13 cellular contexts compared by ENCODE assay signal in genomic region chr1:207397525-207397926, GRCh38. TPM values are rescaled to one million over a fixed set of nuclear protein-coding genes. Genes with fewer than 3 reads are reported as not detected.
DNase-seq lines count a peak whose midpoint lies in the region; ATAC-seq, FAIRE-seq and TF ChIP-seq lines count a peak whose summit lies in the region.
"Had no signal": no experiment of that assay in that cellular context is flagged by ENCODE, and none has a peak within 500 bp of the region (broad histone marks: within the 10 kb centered on the region; RNA-seq: fewer than 3 reads in every experiment).

No MANE protein-coding gene starts in this region.

- WGBS in IMR-90 (ENCODE audit: extremely low coverage in 2 of 2, insufficient read length in 1 of 2), 2 experiments = no CpG with 5 or more reads among the region's 2 CpGs
- WGBS in gastroesophageal sphincter (ENCODE audit: low coverage in 1 of 2), 2 donors = 40% methylated on average over 1 of the region's 2 CpGs; no CpG with 5 or more reads in 1 of the 2 donors

- FAIRE-seq in keratinocyte (lab: Jason Lieb, UNC) = peak; percentile 29
- FAIRE-seq: G401.6 had no signal

- TF ChIP-seq EP300 in gastroesophageal sphincter (IDR thresholded peaks at IDR 0.05) = no peak

- DNase-seq in ACHN = peak; percentile 16
- DNase-seq in IMR-90 = no peak
- peak; percentile 3 for DNase-seq in astrocyte of the hippocampus (ENCODE audit: low read depth, low spot score)
- DNase-seq in keratinocyte (ENCODE audit: low read depth, low spot score) = no peak
- no peak for DNase-seq in NCI-H69 (lab: John Stamatoyannopoulos, UW)
- DNase-seq in KG1 (lab: John Stamatoyannopoulos, UW) = no peak
- DNase-seq in NCI-H1105 (lab: John Stamatoyannopoulos, UW) = no peak
- DNase-seq: NCI-H1417 treated with DMSO at 0.1 percent for 48 hours had no signal

- TF ChIP-seq POLR2A in IMR-90 (IDR thresholded peaks at IDR 0.05; ENCODE audit: low read depth, low read length) = no peak
- TF ChIP-seq POLR2A in gastroesophageal sphincter (IDR thresholded peaks at IDR 0.05) = no peak

- no peaks in the 10 kb centered on the region for H3K79me2 ChIP-seq in keratinocyte (ENCODE audit: control insufficient read depth, insufficient read depth, low read length)

- no peak overlapping the region for H3K56ac ChIP-seq in IMR-90 (ENCODE audit: extremely low read depth, insufficient read depth, low read length)

- H3K14ac ChIP-seq in IMR-90 (replicated peaks; ENCODE audit: low read depth, low read length) = 0 out of 2 replicates have a peak overlapping the region, but pooled peaks have one; percentile 0

- no peak overlapping the region for H4K5ac ChIP-seq in IMR-90 (ENCODE audit: low read depth, low read length)

- TF ChIP-seq CTCF in IMR-90 (conservative IDR thresholded peaks at IDR 0.05; ENCODE audit: low read depth, low read length) (no peak), keratinocyte (optimal IDR thresholded peaks at IDR 0.05 in 1 of 3, IDR thresholded peaks at IDR 0.05 in 1 of 3, conservative IDR thresholded peaks at IDR 0.05 in 1 of 3; ENCODE audit: extremely low read depth in 1 of 3, insufficient read depth in 2 of 3, low read length in 3 of 3) (peak in 2 of 3 experiments; percentile 16 to 47), gastroesophageal sphincter (IDR thresholded peaks at IDR 0.05) (no peak)

- H3K36me3 ChIP-seq in IMR-90 (ENCODE audit: control insufficient read depth, insufficient read depth, low read length) (no peaks in the 10 kb centered on the region), keratinocyte (ENCODE audit: control insufficient read depth in 2 of 2, extremely low read depth in 1 of 2, insufficient read depth in 2 of 2, low read length in 2 of 2) (no peaks in the 10 kb centered on the region), gastroesophageal sphincter (no peaks in the 10 kb centered on the region)

- no peak overlapping the region; the same call in 2 of the 3 replicates for H2BK15ac ChIP-seq in IMR-90 (ENCODE audit: low read depth, low read length)

- H2AK5ac ChIP-seq in IMR-90 (ENCODE audit: low read depth, low read length) = no peak overlapping the region; the same call in 1 of the 2 replicates

- no peak overlapping the region for H4K91ac ChIP-seq in IMR-90 (ENCODE audit: insufficient read depth, low read depth, low read length)

- no peak for TF ChIP-seq RAD21 in IMR-90 (IDR thresholded peaks at IDR 0.05; ENCODE audit: low read length)

- no peak overlapping the region for H2AK9ac ChIP-seq in IMR-90 (replicated peaks; ENCODE audit: low read depth, low read length, poor library complexity)

- no peak overlapping the region for H4K8ac ChIP-seq in IMR-90 (ENCODE audit: low read depth in 2 of 2, low read length in 2 of 2)

- peak overlapping the region; percentile 11; the same call in 1 of the 2 replicates for H2BK20ac ChIP-seq in IMR-90 (ENCODE audit: low read depth, low read length)

- no TSS peak for BruUV-seq in IMR-90 (replicated peaks; lab: Mats Ljungman, UMichigan)

- peaks cover 2% of the 10 kb centered on the region; the same call in 1 of the 2 replicates for H3K4me1 ChIP-seq in IMR-90 (ENCODE audit: control insufficient read depth, insufficient read depth, low read length)
- peaks cover 16% of the 10 kb centered on the region for H3K4me1 ChIP-seq in keratinocyte (ENCODE audit: control insufficient read depth, extremely low read depth, insufficient read depth, low read length)
- no peaks in the 10 kb centered on the region for H3K4me1 ChIP-seq in gastroesophageal sphincter

- in situ Hi-C loops in ACHN (cut with HindIII; ENCODE audit: low pct_ligation_motif_present, low pct_unique_long_range_greater_than_20kb, low sequenced_read_pairs) = no loop called here
- in situ Hi-C loops in IMR-90 (cut with MboI; ENCODE audit: low sequenced_read_pairs) = no loop called here

- H3K4me3 ChIP-seq in IMR-90 (ENCODE audit: insufficient read depth, low read depth, low read length) (no peak overlapping the region), keratinocyte (ENCODE audit: control insufficient read depth in 2 of 3, extremely low read depth in 1 of 3, insufficient read depth in 2 of 3, low read depth in 1 of 3, low read length in 3 of 3) (no peak overlapping the region), gastroesophageal sphincter (no peak overlapping the region)

- dilution Hi-C loops in IMR-90 (cut with HindIII; ENCODE audit: low sequenced_read_pairs, unreplicated experiment) (no loop called here), keratinocyte (cut with MboI; ENCODE audit: extremely low pct_ligation_motif_present, low sequenced_read_pairs) (no loop called here)

- H2BK120ac ChIP-seq in IMR-90 (ENCODE audit: low read depth, low read length) = no peak overlapping the region

- H2AFZ ChIP-seq in IMR-90 (replicated peaks; ENCODE audit: low read length, poor library complexity) (peak overlapping the region; percentile 53), keratinocyte (ENCODE audit: control insufficient read depth, low read length) (no peak overlapping the region)

- peak overlapping the region; percentile 17 for H2BK5ac ChIP-seq in IMR-90 (ENCODE audit: low read depth, low read length, poor library complexity, severe bottlenecking)

- H3K9ac ChIP-seq in IMR-90 (ENCODE audit: low read depth, low read length) (no peak overlapping the region), keratinocyte (ENCODE audit: control insufficient read depth, extremely low read depth, insufficient read depth, low read length) (no peak overlapping the region)

- H3K4me2 ChIP-seq in IMR-90 (ENCODE audit: low read depth, low read length) (no peak overlapping the region), keratinocyte (ENCODE audit: control insufficient read depth, extremely low read depth, insufficient read depth, low read depth, low read length) (no peak overlapping the region)

- no peak overlapping the region for H3K27ac ChIP-seq in IMR-90 (ENCODE audit: insufficient read depth, low read length)
- no peak overlapping the region for H3K27ac ChIP-seq in keratinocyte (ENCODE audit: control insufficient read depth, insufficient read depth, low read length)
- H3K27ac ChIP-seq in gastroesophageal sphincter = no peak overlapping the region

- H3K27me3 ChIP-seq in IMR-90 (ENCODE audit: control insufficient read depth, insufficient read depth, low read length) = no peaks in the 10 kb centered on the region
- no peaks in the 10 kb centered on the region for H3K27me3 ChIP-seq in keratinocyte (ENCODE audit: control insufficient read depth, extremely low read depth, insufficient read depth, low read length)
- H3K27me3 ChIP-seq in gastroesophageal sphincter = no peaks in the 10 kb centered on the region

- intact Hi-C loops in IMR-90 (cut with micrococcal nuclease) = no loop called here

- POLR2A ChIA-PET in IMR-90 (lab: Charles Lee; ENCODE audit: unreplicated experiment) = interaction anchor here (0.6 kb wide), 1 partner anchor 430 kb away, joined by 4 read pairs; no protein-coding TSS in a partner anchor

- CTCF ChIA-PET in IMR-90 (lab: Yijun Ruan, JAX) = no interaction called here

- no peak overlapping the region for H3K18ac ChIP-seq in IMR-90 (ENCODE audit: low read depth, low read length)

- peak; percentile 38; the same call in 1 of the 2 replicates for ATAC-seq in IMR-90 (ENCODE audit: low read depth)
- no peak for ATAC-seq in gastroesophageal sphincter

- no peaks in the 10 kb centered on the region for H4K20me1 ChIP-seq in IMR-90 (ENCODE audit: insufficient read depth, low read length)
- H4K20me1 ChIP-seq in keratinocyte (ENCODE audit: control insufficient read depth, extremely low read depth, insufficient read depth, low read length) = no peaks in the 10 kb centered on the region

- no peaks in the 10 kb centered on the region for H3K79me1 ChIP-seq in IMR-90 (ENCODE audit: low read depth in 1 of 2, low read length in 2 of 2)

- 0 out of 2 replicates have a peak overlapping the region, but pooled peaks have one; percentile 8 for H3K4ac ChIP-seq in IMR-90 (ENCODE audit: low read depth, low read length)

- H3K9me1 ChIP-seq in IMR-90 (ENCODE audit: insufficient read depth, low read length) (no peaks in the 10 kb centered on the region), keratinocyte (ENCODE audit: control insufficient read depth, extremely low read depth, insufficient read depth, low read length) (no peaks in the 10 kb centered on the region)

- H3K9me3 ChIP-seq in IMR-90 (ENCODE audit: control insufficient read depth, insufficient read depth, low read length) = no peaks in the 10 kb centered on the region
- no peaks in the 10 kb centered on the region for H3K9me3 ChIP-seq in keratinocyte (ENCODE audit: control insufficient read depth, low read depth, low read length)
- no peaks in the 10 kb centered on the region for H3K9me3 ChIP-seq in gastroesophageal sphincter

- H3K23ac ChIP-seq in IMR-90 (ENCODE audit: low read depth, low read length) = no peak overlapping the region

TF ChIP-seq in IMR-90, 13 proteins besides CTCF, POLR2A, EP300 and RAD21 (continues in another document):
- no peak for TF ChIP-seq CHD1 (IDR thresholded peaks at IDR 0.05; ENCODE audit: low read depth, low read length)
- no peak for TF ChIP-seq BHLHE40 (IDR thresholded peaks at IDR 0.05; ENCODE audit: low read depth, low read length)
- TF ChIP-seq CEBPB (IDR thresholded peaks at IDR 0.05; ENCODE audit: low read depth, low read length) = no peak
- TF ChIP-seq, protein P1, sequence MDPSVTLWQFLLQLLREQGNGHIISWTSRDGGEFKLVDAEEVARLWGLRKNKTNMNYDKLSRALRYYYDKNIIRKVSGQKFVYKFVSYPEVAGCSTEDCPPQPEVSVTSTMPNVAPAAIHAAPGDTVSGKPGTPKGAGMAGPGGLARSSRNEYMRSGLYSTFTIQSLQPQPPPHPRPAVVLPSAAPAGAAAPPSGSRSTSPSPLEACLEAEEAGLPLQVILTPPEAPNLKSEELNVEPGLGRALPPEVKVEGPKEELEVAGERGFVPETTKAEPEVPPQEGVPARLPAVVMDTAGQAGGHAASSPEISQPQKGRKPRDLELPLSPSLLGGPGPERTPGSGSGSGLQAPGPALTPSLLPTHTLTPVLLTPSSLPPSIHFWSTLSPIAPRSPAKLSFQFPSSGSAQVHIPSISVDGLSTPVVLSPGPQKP (IDR thresholded peaks at IDR 0.05; ENCODE audit: borderline replicate concordance, low read depth, low read length) = no peak
- TF ChIP-seq FOS (IDR thresholded peaks at IDR 0.05; ENCODE audit: low read depth, low read length) = no peak

RNA-seq across cellular contexts. Expression of gene CR2, which starts 56.6 kb away (rescaled TPM):
- total RNA-seq in IMR-90 (2012; rRNA removed) (not detected in 2 replicates), gastroesophageal sphincter (1 to 10 TPM in 1 of 4 donors, under 1 TPM in 1, not detected in 2; 0.13 to 1.0 TPM)
- polyA plus RNA-seq in IMR-90 (2012; rRNA removed) (not detected in 2 replicates), keratinocyte (not detected in 3 replicates)
- not detected in 2 replicates for polyA plus RNA-seq in IMR-90 (2012; cell fraction: cytosol; rRNA removed)
- polyA plus RNA-seq in IMR-90 (2012; cell fraction: nucleus; rRNA removed; ENCODE audit: low replicate concordance) = not detected in 2 replicates
- not detected for polyA plus RNA-seq in keratinocyte (2011; ENCODE audit: low read depth)
- polyA plus RNA-seq in keratinocyte (2011; cell fraction: cytosol; rRNA removed) = not detected in 2 replicates
- not detected in 2 replicates for polyA plus RNA-seq in keratinocyte (2011; cell fraction: nucleus; rRNA removed)
- not detected in 2 replicates for polyA plus RNA-seq in keratinocyte (2012; ENCODE audit: low replicate concordance)
- not detected in 3 replicates for polyA minus RNA-seq in keratinocyte
- polyA minus RNA-seq in keratinocyte (2011; cell fraction: cytosol; rRNA and poly(A)+ RNA removed) = not detected
- polyA minus RNA-seq in keratinocyte (2011; cell fraction: nucleus; rRNA and poly(A)+ RNA removed) = 0.11 TPM in 1 of 2 replicates, not detected in the other
- total RNA-seq: glomerular endothelial cell; T-helper 1 cell treated with Interleukin-12 subunit alpha and Interleukin-12 subunit beta and Interleukin-4 antibody, amounts not matched to agents 30 ng/mL and 1 ng/mL, for 36 hours had no signal
- polyA plus RNA-seq: BJ had no signal

Comparison
In these comparisons a context has a peak if more than half of its experiments do, and no peak if none do; other contexts are left out.
1. DNase-seq: peak in ACHN (single experiment) and astrocyte of the hippocampus (single experiment); none in IMR-90 (single experiment), keratinocyte (single experiment), NCI-H69 (single experiment), KG1 (single experiment) and NCI-H1105 (single experiment).
2. CTCF ChIP-seq: peak in keratinocyte (2 of 3); none in IMR-90 (single experiment) and gastroesophageal sphincter (0 of 4).